Comparison of ENCODE assay signal across 20 cellular contexts in genomic region chr14:99318091-99318958, GRCh38. TPM values are rescaled to one million over a fixed set of nuclear protein-coding genes. Genes with fewer than 3 reads are reported as not detected.
DNase-seq lines count a peak whose midpoint lies in the region; ATAC-seq and TF ChIP-seq lines count a peak whose summit lies in the region.
"Had no signal": no experiment of that assay in that cellular context is flagged by ENCODE, and none has a peak within 500 bp of the region (broad histone marks: within the 10 kb centered on the region; RNA-seq: fewer than 3 reads in every experiment).

No MANE protein-coding gene starts in this region.

- no peaks in the 10 kb centered on the region for H3K36me3 ChIP-seq in hepatocyte (replicated peaks; ENCODE audit: insufficient read depth, low read depth)
- H3K36me3 ChIP-seq in breast epithelium: no peaks in the 10 kb centered on the region
- H3K36me3 ChIP-seq: sigmoid colon had no signal

- H3K4me3 Mint-ChIP-seq in Calu3 (ENCODE audit: low read depth, unreplicated experiment): no peak overlapping the region
- H3K4me3 Mint-ChIP-seq in natural killer cell treated with Interleukin-12 subunit alpha and Interleukin-12 subunit beta and Interleukin-15 and Interleukin-18, amount 100 ng/mL, for 72 hours: no peak overlapping the region
- H3K4me3 Mint-ChIP-seq: activated naive CD4-positive, alpha-beta T cell treated with anti-CD3 and anti-CD28 coated beads for 36 hours had no signal

- no peak overlapping the region for H2AFZ ChIP-seq in hepatocyte

- no peak for TF ChIP-seq CTCF in Calu3 (IDR thresholded peaks at IDR 0.05; ENCODE audit: unreplicated experiment)
- no peak for TF ChIP-seq CTCF in hepatocyte (IDR thresholded peaks at IDR 0.05; ENCODE audit: poor library complexity)
- TF ChIP-seq CTCF in breast epithelium (IDR thresholded peaks at IDR 0.05): no peak

- intact Hi-C loops in Calu3 (cut with micrococcal nuclease; ENCODE audit: unreplicated experiment): loop anchor here (1.0 kb wide), 1 partner anchor 45 kb away; no protein-coding TSS in a partner anchor
- intact Hi-C loops in breast epithelium (cut with DNase I; ENCODE audit: low total_unique reads): no loop called here

- ATAC-seq in natural killer cell treated with Interleukin-12 subunit alpha and Interleukin-12 subunit beta and Interleukin-15 and Interleukin-18, amount 100 ng/mL, for 72 hours: no peak
- ATAC-seq in HG03378 (IDR thresholded peaks at IDR 0.05; ENCODE audit: unreplicated experiment): no peak

- H3K9me2 ChIP-seq in hepatocyte (replicated peaks; ENCODE audit: insufficient read depth): no peaks in the 10 kb centered on the region

- no TSS peak for BruUV-seq in Calu3 (replicated peaks; lab: Mats Ljungman, UMichigan)

- WGBS in hepatocyte (ENCODE audit: low lambda C conversion rate, missing lambda C conversion rate): 73% methylated on average over 13 of the region's 13 CpGs

- H3K27ac Mint-ChIP-seq in Calu3 (ENCODE audit: unreplicated experiment): no peak overlapping the region
- peak overlapping the region; percentile 84 to 91 for H3K27ac Mint-ChIP-seq in natural killer cell treated with Interleukin-12 subunit alpha and Interleukin-12 subunit beta and Interleukin-15 and Interleukin-18, amount 100 ng/mL, for 72 hours
- H3K27ac Mint-ChIP-seq: activated naive CD4-positive, alpha-beta T cell treated with anti-CD3 and anti-CD28 coated beads for 36 hours had no signal

- H3K4me2 ChIP-seq in hepatocyte: no peak overlapping the region

- H3K27ac ChIP-seq in hepatocyte (no peak overlapping the region), breast epithelium (no peak overlapping the region)
- H3K27ac ChIP-seq: sigmoid colon had no signal

- H4K20me1 ChIP-seq in hepatocyte (ENCODE audit: insufficient read depth, poor library complexity, severe bottlenecking): no peaks in the 10 kb centered on the region

- H3K27me3 ChIP-seq in hepatocyte: no peaks in the 10 kb centered on the region
- H3K27me3 ChIP-seq in breast epithelium: peaks cover 0 to 8% of the 10 kb centered on the region in 2 donors

- H3K79me2 ChIP-seq in hepatocyte: no peaks in the 10 kb centered on the region

- no peaks in the 10 kb centered on the region for H3K9me3 Mint-ChIP-seq in Calu3 (ENCODE audit: low read depth, unreplicated experiment)
- H3K9me3 Mint-ChIP-seq in natural killer cell treated with Interleukin-12 subunit alpha and Interleukin-12 subunit beta and Interleukin-15 and Interleukin-18, amount 100 ng/mL, for 72 hours: no peaks in the 10 kb centered on the region
- H3K9me3 Mint-ChIP-seq: activated naive CD4-positive, alpha-beta T cell treated with anti-CD3 and anti-CD28 coated beads for 36 hours had no signal

- H3K27me3 Mint-ChIP-seq in Calu3 (ENCODE audit: unreplicated experiment): no peaks in the 10 kb centered on the region
- no peaks in the 10 kb centered on the region for H3K27me3 Mint-ChIP-seq in natural killer cell treated with Interleukin-12 subunit alpha and Interleukin-12 subunit beta and Interleukin-15 and Interleukin-18, amount 100 ng/mL, for 72 hours

- H3K4me1 ChIP-seq in hepatocyte (ENCODE audit: insufficient read depth) (peaks cover 21% of the 10 kb centered on the region), breast epithelium (no peaks in the 10 kb centered on the region)
- H3K4me1 ChIP-seq: sigmoid colon had no signal

- TF ChIP-seq POLR2A in breast epithelium (IDR thresholded peaks at IDR 0.05): no peak

- DNase-seq in Calu3 (peak; percentile 52), HT-29 (ENCODE audit: low spot score) (peak; percentile 45), hepatocyte (ENCODE audit: low spot score) (peak; percentile 25), breast epithelium (ENCODE audit: low spot score in 2 of 2) (no peak), SIG-M5 (lab: John Stamatoyannopoulos, UW) (no peak)
- no peak for DNase-seq in natural killer cell treated with Interleukin-12 subunit alpha and Interleukin-12 subunit beta and Interleukin-15 and Interleukin-18, amount 100 ng/mL, for 72 hours (ENCODE audit: low spot score)
- DNase-seq in activated T-cell treated with anti-CD3 and anti-CD28 coated beads, Interleukin-2, amount 50 U/mL, for 1 hour: no peak
- DNase-seq: activated naive CD4-positive, alpha-beta T cell treated with anti-CD3 and anti-CD28 coated beads for 36 hours; activated T-cell treated with anti-CD3 and anti-CD28 coated beads for 4 hours; cerebellar nuclear complex; hippocampal formation; kidney glomerular epithelial cell; midbrain; NCI-H146; NCI-H2227 treated with DMSO at 0.1 percent for 48 hours; NK-92 treated with Interleukin-12 subunit alpha and Interleukin-12 subunit beta, amount 100 ng/mL, for 24 hours; sigmoid colon; stimulated activated CD4-positive, alpha-beta T cell treated with anti-CD3 and anti-CD28 coated beads, Interleukin-2, amount 100 ng/mL, for 48 hours had no signal

- H3K4me3 ChIP-seq in hepatocyte (no peak overlapping the region), breast epithelium (no peak overlapping the region)
- H3K4me3 ChIP-seq: sigmoid colon had no signal

- no peaks in the 10 kb centered on the region for H3K36me3 Mint-ChIP-seq in Calu3 (ENCODE audit: insufficient read depth, unreplicated experiment)
- H3K36me3 Mint-ChIP-seq in natural killer cell treated with Interleukin-12 subunit alpha and Interleukin-12 subunit beta and Interleukin-15 and Interleukin-18, amount 100 ng/mL, for 72 hours: no peaks in the 10 kb centered on the region

- CTCF ChIA-PET in Calu3 (lab: Charles Lee): interaction anchor here (0.6 to 0.9 kb wide), 3 partner anchors 75 to 97 kb away, joined by 3 to 4 read pairs (median 3); no protein-coding TSS in a partner anchor

- H3K4me1 Mint-ChIP-seq in Calu3 (ENCODE audit: low read depth, unreplicated experiment): peaks cover 41% of the 10 kb centered on the region
- peaks cover 69 to 75% of the 10 kb centered on the region in 2 donors for H3K4me1 Mint-ChIP-seq in natural killer cell treated with Interleukin-12 subunit alpha and Interleukin-12 subunit beta and Interleukin-15 and Interleukin-18, amount 100 ng/mL, for 72 hours (ENCODE audit: low read depth in 2 of 2)

- H3K9me3 ChIP-seq in hepatocyte (ENCODE audit: low read depth) (no peaks in the 10 kb centered on the region), breast epithelium (no peaks in the 10 kb centered on the region)
- H3K9me3 ChIP-seq: sigmoid colon had no signal

RNA-seq across cellular contexts. Expression of gene BCL11B, which starts 46.3 kb away (rescaled TPM):
- total RNA-seq in Calu3 (2022): 0.24 and 0.59 TPM in 2 replicates
- total RNA-seq in HT-29 (2014; rRNA removed; shearing (Covaris generic)): 2.4 and 3.2 TPM in 2 replicates
- total RNA-seq in hepatocyte: 1.8 and 3.2 TPM in 2 replicates
- 0.28 and 0.50 TPM in 2 replicates for polyA plus RNA-seq in hepatocyte
- total RNA-seq in natural killer cell treated with Interleukin-12 subunit alpha and Interleukin-12 subunit beta and Interleukin-15 and Interleukin-18, amount 100 ng/mL, for 72 hours: 10 to 100 TPM; 12.9 to 27.6 TPM
- 1 to 10 TPM in 2 of 3 donors, under 1 TPM in 1; 0.96 to 3.9 (median 2.6) TPM for total RNA-seq in breast epithelium
- polyA plus RNA-seq: BJ had no signal

Comparison
In these comparisons a context has a peak if more than half of its experiments do, and no peak if none do; other contexts are left out.
1. DNase-seq: peak in Calu3 (single experiment), HT-29 (single experiment) and hepatocyte (single experiment); none in natural killer cell treated with Interleukin-12 subunit alpha and Interleukin-12 subunit beta and Interleukin-15 and Interleukin-18, amount 100 ng/mL, for 72 hours (single experiment), breast epithelium (0 of 2), SIG-M5 (single experiment) and activated T-cell treated with anti-CD3 and anti-CD28 coated beads, Interleukin-2, amount 50 U/mL, for 1 hour (single experiment).